ENCODE assay signal across 11 cellular contexts in genomic region chr1:223765036-223765718, GRCh38. TPM values are rescaled to one million over a fixed set of nuclear protein-coding genes. Genes with fewer than 3 reads are reported as not detected.
DNase-seq lines count a peak whose midpoint lies in the region; ATAC-seq and TF ChIP-seq lines count a peak whose summit lies in the region.
"Had no signal": no experiment of that assay in that cellular context is flagged by ENCODE, and none has a peak within 500 bp of the region (broad histone marks: within the 10 kb centered on the region; RNA-seq: fewer than 3 reads in every experiment).

No MANE protein-coding gene starts in this region.

- no peak overlapping the region for H3K4me3 ChIP-seq in AG10803 (ENCODE audit: low read length)
- no peak overlapping the region for H3K4me3 ChIP-seq in ectodermal cell (ENCODE audit: insufficient read depth, low read depth, low read length)
- H3K4me3 ChIP-seq in mucosa of stomach (ENCODE audit: low read length) = no peak overlapping the region
- H3K4me3 ChIP-seq: BLaER1 treated with 17β-estradiol and CSF1 and Interleukin-3, amounts not matched to agents 10 nM and 100 nM had no signal

- H3K27ac ChIP-seq in ectodermal cell (ENCODE audit: insufficient read depth, low read depth, low read length, poor library complexity, severe bottlenecking) = peak overlapping the region; percentile 64
- H3K27ac ChIP-seq: BLaER1 treated with 17β-estradiol and CSF1 and Interleukin-3, amounts not matched to agents 10 nM and 100 nM had no signal

- peak; percentile 17 for DNase-seq in AG10803 (ENCODE audit: low read depth)
- DNase-seq in NCI-H2029 treated with DMSO at 0.1 percent for 48 hours (lab: John Stamatoyannopoulos, UW) = peak; percentile 44
- no peak for DNase-seq in NCI-H524 (lab: John Stamatoyannopoulos, UW)
- no peak for DNase-seq in GM10248 (ENCODE audit: extremely low spot score)
- DNase-seq: activated CD8-positive, alpha-beta memory T cell treated with anti-CD3 and anti-CD28 coated beads for 24 hours; naive B cell had no signal

- TF ChIP-seq CTCF in AG10803 (conservative IDR thresholded peaks at IDR 0.05; ENCODE audit: low read length) (no peak), GM10248 (IDR thresholded peaks at IDR 0.05; ENCODE audit: control extremely low read depth, extremely low read depth, low read depth, missing control alignments) (no peak)

- H3K4me1 ChIP-seq in ectodermal cell (ENCODE audit: control insufficient read depth, insufficient read depth, low read length) (peaks cover 11% of the 10 kb centered on the region), mucosa of stomach (ENCODE audit: control insufficient read depth, insufficient read depth, low read length) (peaks cover 9% of the 10 kb centered on the region)

- 62 to 71% methylated on average over 9 of the region's 9 CpGs for WGBS in ectodermal cell, 2 experiments

- CTCF ChIA-PET in GM10248 (lab: Yijun Ruan, JAX) = interaction anchor here (1.0 to 1.5 kb wide), 4 partner anchors 13 to 27 kb away, joined by 3 to 8 read pairs (median 4); no protein-coding TSS in a partner anchor

- ATAC-seq in GM21619 (IDR thresholded peaks at IDR 0.05; ENCODE audit: unreplicated experiment) = no peak
- no peak for ATAC-seq in GM21360 (IDR thresholded peaks at IDR 0.05; ENCODE audit: unreplicated experiment)

- POLR2A ChIA-PET in GM10248 (lab: Yijun Ruan, JAX) = no interaction called here

- H3K9ac ChIP-seq in mucosa of stomach (ENCODE audit: low read length) = peak overlapping the region; percentile 22
- H3K9ac ChIP-seq: BLaER1 treated with 17β-estradiol and CSF1 and Interleukin-3, amounts not matched to agents 10 nM and 100 nM had no signal

- H3K36me3 ChIP-seq in ectodermal cell (ENCODE audit: control insufficient read depth, insufficient read depth, low read length) (peaks cover 25% of the 10 kb centered on the region), mucosa of stomach (ENCODE audit: control insufficient read depth, insufficient read depth, low read length) (peaks cover 31% of the 10 kb centered on the region)

- H3K27me3 ChIP-seq in ectodermal cell (ENCODE audit: control insufficient read depth, insufficient read depth, low read length, poor library complexity, severe bottlenecking) (no peaks in the 10 kb centered on the region), mucosa of stomach (ENCODE audit: control insufficient read depth, insufficient read depth, low read length) (no peaks in the 10 kb centered on the region)
- H3K27me3 ChIP-seq: BLaER1 treated with 17β-estradiol and CSF1 and Interleukin-3, amounts not matched to agents 10 nM and 100 nM had no signal

- H3K9me3 ChIP-seq in ectodermal cell (ENCODE audit: control insufficient read depth, low read length) (no peaks in the 10 kb centered on the region), mucosa of stomach (ENCODE audit: control insufficient read depth, low read length) (no peaks in the 10 kb centered on the region)

RNA-seq across cellular contexts. Expression of gene CAPN2, which starts 52.8 kb away (rescaled TPM):
- 75.2 TPM for polyA plus RNA-seq in ectodermal cell (2013, experiment 1 of 4)
- 74.8 TPM for polyA plus RNA-seq in ectodermal cell (2013, experiment 2 of 4)
- 67.2 TPM for polyA plus RNA-seq in ectodermal cell (2013, experiment 3 of 4)
- 75.5 TPM for polyA plus RNA-seq in ectodermal cell (2013, experiment 4 of 4)

Comparison
In these comparisons a context has a peak if more than half of its experiments do, and no peak if none do; other contexts are left out.
1. DNase-seq: peak in AG10803 (single experiment) and NCI-H2029 treated with DMSO at 0.1 percent for 48 hours (single experiment); none in NCI-H524 (0 of 2) and GM10248 (single experiment).